Comparison of ENCODE assay signal across 16 cellular contexts in genomic region chr17:651596-651995, GRCh38.
DNase-seq lines count a peak whose midpoint lies in the region; ATAC-seq and TF ChIP-seq lines count a peak whose summit lies in the region.
"Had no signal": no experiment of that assay in that cellular context is flagged by ENCODE, and none has a peak within 500 bp of the region (broad histone marks: within the 10 kb centered on the region; RNA-seq: fewer than 3 reads in every experiment).

No MANE protein-coding gene starts in this region.

- H3K27me3 ChIP-seq in heart left ventricle (no peaks in the 10 kb centered on the region), stomach smooth muscle (ENCODE audit: control insufficient read depth in 1 of 2, insufficient read depth in 2 of 2, low read length in 2 of 2) (no peaks in the 10 kb centered on the region)

- WGBS in heart left ventricle, 4 donors: 88 to 94% (median 91%) methylated on average over 7 of the region's 7 CpGs

- H3K4me3 ChIP-seq in heart left ventricle (no peak overlapping the region), stomach smooth muscle (ENCODE audit: low read length in 2 of 2) (no peak overlapping the region)
- H3K4me3 ChIP-seq: A549, GM23338 had no signal

- H3K9me3 ChIP-seq in heart left ventricle (no peaks in the 10 kb centered on the region), stomach smooth muscle (ENCODE audit: control insufficient read depth in 2 of 2, low read length in 2 of 2) (no peaks in the 10 kb centered on the region)
- H3K9me3 ChIP-seq: A549, Caco-2 had no signal

- peaks cover 0 to 20% (median 4%) of the 10 kb centered on the region in 12 donors for H3K4me1 ChIP-seq in heart left ventricle
- peaks cover 4% of the 10 kb centered on the region for H3K4me1 ChIP-seq in stomach smooth muscle (ENCODE audit: control insufficient read depth, insufficient read depth, low read length)
- H3K4me1 ChIP-seq: A549, Caco-2 had no signal

- H3K27ac ChIP-seq in heart left ventricle (peak overlapping the region in 11 of 12 donors; percentile 0 to 84 (median 57)), caudate nucleus (ENCODE audit: low read depth, low read length) (peak overlapping the region; percentile 76), stomach smooth muscle (ENCODE audit: low read length) (peak overlapping the region; percentile 66)
- H3K27ac ChIP-seq: 22Rv1, A549, C4-2B, HL-60 had no signal

- intact Hi-C loops in heart left ventricle (cut with DNase I): no loop called here
- intact Hi-C loops in left ventricle myocardium superior (cut with micrococcal nuclease): no loop called here

- DNase-seq in heart left ventricle: no peak
- DNase-seq in left ventricle myocardium superior: no peak
- DNase-seq in caudate nucleus (lab: John Stamatoyannopoulos, UW): peak in 9 of 61 donors; percentile 10 to 73 (median 21)
- DNase-seq in putamen (ENCODE audit: low spot score): peak; percentile 63
- DNase-seq in NCI-H82 treated with DMSO at 0.1 percent for 48 hours (lab: John Stamatoyannopoulos, UW; ENCODE audit: unreplicated experiment): no peak
- DNase-seq: AML-193; Caco-2; CD4-positive, alpha-beta T cell; HCEC 1CT had no signal

- H3K36me3 ChIP-seq in heart left ventricle: peaks cover 0 to 78% (median 46%) of the 10 kb centered on the region in 9 donors
- H3K36me3 ChIP-seq in stomach smooth muscle (ENCODE audit: control insufficient read depth in 2 of 2, insufficient read depth in 2 of 2, low read length in 2 of 2): peaks cover 11 to 30% of the 10 kb centered on the region in 2 donors

- ATAC-seq in heart left ventricle: no peak
- ATAC-seq in left ventricle myocardium superior: no peak
- no peak for ATAC-seq in GM18909 (IDR thresholded peaks at IDR 0.05; ENCODE audit: poor library complexity, unreplicated experiment)
- ATAC-seq: A549, GM23338 had no signal

- TF ChIP-seq CTCF in heart left ventricle (IDR thresholded peaks at IDR 0.05): no peak

- no peak overlapping the region for H3K9ac ChIP-seq in stomach smooth muscle (ENCODE audit: low read length in 2 of 2)

- no peak for TF ChIP-seq POLR2A in heart left ventricle (IDR thresholded peaks at IDR 0.05)
